ENCODE assay signal across 1 cellular context in genomic region chr10:132135398-132135872, GRCh38.
TF ChIP-seq lines count a peak whose summit lies in the region.

No MANE protein-coding gene starts in this region.

TF ChIP-seq in H1, 55 proteins besides CTCF, POLR2A, EP300 and RAD21:
- TF ChIP-seq YY1 (IDR thresholded peaks at IDR 0.05; ENCODE audit: low read depth, low read length) (no peak), USF2 (IDR thresholded peaks at IDR 0.05; ENCODE audit: low read length) (peak; percentile 37; the same call in 1 of the 2 replicates), BACH1 (IDR thresholded peaks at IDR 0.05; ENCODE audit: low read length) (no peak), SP2 (IDR thresholded peaks at IDR 0.05; ENCODE audit: low read length) (no peak)
